ENCODE assay signal across 14 cellular contexts in genomic region chr1:200379431-200379755, GRCh38. TPM values are rescaled to one million over a fixed set of nuclear protein-coding genes. Genes with fewer than 3 reads are reported as not detected.
A peak's percentile ranks its signal among the peaks of the same experiment; 100 is the strongest.
DNase-seq lines count a peak whose midpoint lies in the region; TF ChIP-seq lines count a peak whose summit lies in the region.
"Had no signal": no experiment of that assay in that cellular context is flagged by ENCODE, and none has a peak within 500 bp of the region (broad histone marks: within the 10 kb centered on the region; RNA-seq: fewer than 3 reads in every experiment).

No MANE protein-coding gene starts in this region.

- H2BK5ac ChIP-seq in trophoblast cell (ENCODE audit: low read depth, low read length, poor library complexity), result no peak overlapping the region

- H3K4ac ChIP-seq in trophoblast cell (ENCODE audit: low read depth, low read length), result no peak overlapping the region

- H3K4me3 Mint-ChIP-seq in glutamatergic neuron (ENCODE audit: unreplicated experiment), result no peak overlapping the region
- H3K4me3 Mint-ChIP-seq: H9 had no signal

- peak overlapping the region; percentile 61; the same call in 1 of the 2 replicates for H2AFZ ChIP-seq in OCI-LY7 (ENCODE audit: low read length)
- H2AFZ ChIP-seq in trophoblast cell (ENCODE audit: insufficient read depth, low read length, poor library complexity), result no peak overlapping the region

- no peaks in the 10 kb centered on the region for H3K4me1 Mint-ChIP-seq in glutamatergic neuron (ENCODE audit: low read depth, unreplicated experiment)

- H3K18ac ChIP-seq in trophoblast cell (ENCODE audit: low read length), result no peak overlapping the region

- H3K4me1 ChIP-seq in OCI-LY7 (ENCODE audit: insufficient read depth, low read length, poor library complexity, severe bottlenecking), result peaks cover 76% of the 10 kb centered on the region
- H3K4me1 ChIP-seq in trophoblast cell (ENCODE audit: control insufficient read depth in 1 of 2, insufficient read depth in 2 of 2, low read length in 2 of 2), result no peaks in the 10 kb centered on the region

- no peaks in the 10 kb centered on the region for H3K79me2 ChIP-seq in OCI-LY7 (ENCODE audit: insufficient read depth, low read depth, low read length)
- no peaks in the 10 kb centered on the region for H3K79me2 ChIP-seq in trophoblast cell (ENCODE audit: control insufficient read depth, insufficient read depth, low read length, poor library complexity)

- peak overlapping the region; percentile 53 for H3K4me3 ChIP-seq in OCI-LY7 (ENCODE audit: low read depth, low read length, poor library complexity, severe bottlenecking)
- peak overlapping the region; percentile 12 for H3K4me3 ChIP-seq in epithelial cell of proximal tubule (ENCODE audit: low read depth, low read length)
- no peak overlapping the region for H3K4me3 ChIP-seq in trophoblast cell (ENCODE audit: low read depth, low read length)
- no peak overlapping the region for H3K4me3 ChIP-seq in lower leg skin (ENCODE audit: low read depth, poor library complexity, severe bottlenecking)

- no peaks in the 10 kb centered on the region for H3K9me3 ChIP-seq in OCI-LY7 (ENCODE audit: low read length)
- H3K9me3 ChIP-seq in trophoblast cell (ENCODE audit: insufficient read depth, low read depth, low read length), result no peaks in the 10 kb centered on the region

- BruUV-seq in OCI-LY7 (replicated peaks; lab: Mats Ljungman, UMichigan), result no TSS peak

- CTCF ChIA-PET in OCI-LY7 (lab: Charles Lee; ENCODE audit: unreplicated experiment), result no interaction called here

- no peak overlapping the region for H4K8ac ChIP-seq in trophoblast cell (ENCODE audit: low read depth, low read length)

- H3K27ac ChIP-seq in OCI-LY7 (ENCODE audit: low read depth, low read length, poor library complexity, severe bottlenecking), result peak overlapping the region; percentile 83
- H3K27ac ChIP-seq in trophoblast cell (ENCODE audit: low read depth, low read length), result no peak overlapping the region

- no peak for TF ChIP-seq POLR2A in lower leg skin (IDR thresholded peaks at IDR 0.05)

- H4K12ac ChIP-seq in trophoblast cell (ENCODE audit: low read depth, low read length), result no peak overlapping the region

- POLR2A ChIA-PET in OCI-LY7 (lab: Charles Lee), result interaction anchor here (0.6 to 5.4 kb wide), 7 partner anchors 11 to 370 kb away, joined by 3 to 32 read pairs (median 4); no protein-coding TSS in a partner anchor

- no peaks in the 10 kb centered on the region for H3K79me1 ChIP-seq in trophoblast cell (ENCODE audit: low read length)

- H3K14ac ChIP-seq in trophoblast cell (ENCODE audit: low read length), result no peak overlapping the region

- H3K27ac Mint-ChIP-seq in glutamatergic neuron (ENCODE audit: unreplicated experiment), result no peak overlapping the region
- H3K27ac Mint-ChIP-seq: H9 had no signal

- H3K23ac ChIP-seq in trophoblast cell (ENCODE audit: low read length), result no peak overlapping the region

- H3K4me2 ChIP-seq in OCI-LY7 (ENCODE audit: low read length), result peak overlapping the region; percentile 72
- H3K4me2 ChIP-seq in trophoblast cell (ENCODE audit: low read length), result no peak overlapping the region

- no peaks in the 10 kb centered on the region for H3K27me3 Mint-ChIP-seq in glutamatergic neuron (ENCODE audit: unreplicated experiment)

- TF ChIP-seq CTCF in OCI-LY7 (conservative IDR thresholded peaks at IDR 0.05; ENCODE audit: low read length), result no peak
- no peak for TF ChIP-seq CTCF in epithelial cell of proximal tubule (conservative IDR thresholded peaks at IDR 0.05; ENCODE audit: low read depth, low read length)
- TF ChIP-seq CTCF in lower leg skin (IDR thresholded peaks at IDR 0.05), result no peak
- no peak for TF ChIP-seq CTCF in glutamatergic neuron (IDR thresholded peaks at IDR 0.05; ENCODE audit: partially characterized antibody, unreplicated experiment)

- intact Hi-C loops in OCI-LY7 (cut with micrococcal nuclease; ENCODE audit: unreplicated experiment), result loop anchor here (2.0 to 10.0 kb wide), 4 partner anchors 31 to 225 kb away; partner anchors contain the start of gene ZNF281
- intact Hi-C loops in lower leg skin (cut with DNase I; ENCODE audit: low total_unique reads), result no loop called here

- H3K27me3 ChIP-seq in trophoblast cell (ENCODE audit: insufficient read depth, low read length), result no peaks in the 10 kb centered on the region

- H3K36me3 Mint-ChIP-seq in glutamatergic neuron (ENCODE audit: unreplicated experiment), result no peaks in the 10 kb centered on the region

- H2AK5ac ChIP-seq in trophoblast cell (ENCODE audit: low read length), result no peak overlapping the region

- H2BK120ac ChIP-seq in trophoblast cell (ENCODE audit: insufficient read depth, low read length, poor library complexity), result no peak overlapping the region

- H3K36me3 ChIP-seq in OCI-LY7 (ENCODE audit: insufficient read depth, low read length), result no peaks in the 10 kb centered on the region
- no peaks in the 10 kb centered on the region for H3K36me3 ChIP-seq in trophoblast cell (ENCODE audit: control insufficient read depth in 1 of 2, insufficient read depth in 2 of 2, low read length in 2 of 2)

- no peaks in the 10 kb centered on the region for H3K9me2 ChIP-seq in OCI-LY7 (ENCODE audit: insufficient read depth, low read length)

- H3K9me3 Mint-ChIP-seq in glutamatergic neuron (ENCODE audit: unreplicated experiment), result no peaks in the 10 kb centered on the region
- H3K9me3 Mint-ChIP-seq: H9 had no signal

- DNase-seq in EH (ENCODE audit: low read depth) (peak; percentile 99), OCI-LY7 (ENCODE audit: low spot score) (no peak), epithelial cell of proximal tubule (ENCODE audit: low read depth) (peak; percentile 53), trophoblast cell (peak; percentile 28 to 69), lower leg skin (ENCODE audit: low spot score in 2 of 2) (no peak), Kasumi-1 (lab: John Stamatoyannopoulos, UW) (no peak), HUDEP-2 (lab: John Stamatoyannopoulos, UW; ENCODE audit: unreplicated experiment in 76 of 76) (no peak), glutamatergic neuron (no peak)
- DNase-seq: activated CD4-positive, alpha-beta T cell treated with anti-CD3 and anti-CD28 coated beads, Interleukin-2, amount 50 U/mL, for 1 hour; activated naive CD4-positive, alpha-beta T cell treated with anti-CD3 and anti-CD28 coated beads, Interleukin-2, amount 50 U/mL, for 16 hours; H9; NCI-H2029; right cardiac atrium; Right ventricle myocardium superior had no signal

- H4K91ac ChIP-seq in trophoblast cell (ENCODE audit: low read depth, low read length), result no peak overlapping the region

- no peak overlapping the region for H3K9ac ChIP-seq in trophoblast cell (ENCODE audit: low read length)

- no peak overlapping the region for H2BK12ac ChIP-seq in trophoblast cell (ENCODE audit: low read length)

- no peaks in the 10 kb centered on the region for H4K20me1 ChIP-seq in OCI-LY7 (ENCODE audit: insufficient read depth, low read length)

- WGBS in trophoblast cell (ENCODE audit: extremely low coverage, insufficient coverage, insufficient read length), result no CpG with 5 or more reads among the region's 1 CpG
- WGBS in lower leg skin, 2 donors, result 37 to 41% methylated on average over 1 of the region's 1 CpG

RNA-seq across cellular contexts. Expression of gene ZNF281, which starts 30.4 kb away (rescaled TPM):
- 22.9 and 24.2 TPM in 2 replicates for total RNA-seq in OCI-LY7 (2014; rRNA removed; shearing (Covaris generic))
- total RNA-seq in OCI-LY7 (2022) (23.6 and 23.7 TPM in 2 replicates), epithelial cell of proximal tubule (17.4 and 18.0 TPM in 2 replicates), lower leg skin (1 to 10 TPM; 3.4 to 5.5 (median 5.3) TPM), glutamatergic neuron (ENCODE audit: unreplicated experiment) (32.2 TPM)
- 15.2 and 15.3 TPM in 2 replicates for polyA plus RNA-seq in trophoblast cell (2013)

Comparison
In these comparisons a context has a peak if more than half of its experiments do, and no peak if none do; other contexts are left out.
1. DNase-seq: peak in EH (single experiment), epithelial cell of proximal tubule (single experiment) and trophoblast cell (2 of 2); none in OCI-LY7 (single experiment), lower leg skin (0 of 2), Kasumi-1 (0 of 2), HUDEP-2 (0 of 76) and glutamatergic neuron (single experiment).
2. H3K4me3 ChIP-seq: peak in OCI-LY7 (single experiment) and epithelial cell of proximal tubule (single experiment); none in trophoblast cell (single experiment) and lower leg skin (single experiment).